Comparison of ENCODE assay signal across 9 cellular contexts in the genomic region with DNA sequence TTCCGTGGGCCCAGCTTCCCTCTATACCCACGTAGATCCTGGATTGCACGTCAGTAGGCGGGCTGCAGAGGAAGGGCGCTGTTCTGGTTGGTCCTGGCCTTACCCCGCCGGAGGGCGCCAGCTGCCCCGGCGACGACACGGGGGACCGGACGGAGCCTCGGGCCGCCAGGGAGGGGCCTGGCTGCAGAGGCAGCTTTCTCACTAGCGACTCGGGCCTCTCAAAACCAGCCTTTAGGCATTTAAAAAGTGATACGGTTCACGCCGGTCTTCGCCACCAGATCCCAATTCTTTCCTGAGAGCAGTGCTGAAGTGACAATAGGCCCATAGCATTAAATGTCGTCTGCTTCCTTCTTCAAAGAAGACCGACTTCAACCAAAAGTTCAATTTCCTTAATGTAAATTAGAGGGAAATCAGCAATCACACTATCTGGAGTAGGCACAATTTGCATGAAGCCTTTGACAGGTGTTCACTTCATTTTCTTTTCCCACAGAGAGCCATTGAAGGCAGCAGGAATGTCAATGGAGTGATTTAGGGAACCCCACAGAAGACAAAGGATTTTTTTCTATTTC. TPM values are rescaled to one million over a fixed set of nuclear protein-coding genes. Genes with fewer than 3 reads are reported as not detected.
DNase-seq lines count a peak whose midpoint lies in the region; ATAC-seq, FAIRE-seq and TF ChIP-seq lines count a peak whose summit lies in the region.
"Had no signal": no experiment of that assay in that cellular context is flagged by ENCODE, and none has a peak within 500 bp of the region (broad histone marks: within the 10 kb centered on the region; RNA-seq: fewer than 3 reads in every experiment).

No MANE protein-coding gene starts in this region.

- TF ChIP-seq CTCF in bronchial epithelial cell (IDR thresholded peaks at IDR 0.05; ENCODE audit: insufficient read depth, low read length, severe bottlenecking) (peak; percentile 13), kidney epithelial cell (IDR thresholded peaks at IDR 0.05; ENCODE audit: insufficient read depth, low read length, poor library complexity, severe bottlenecking) (peak; percentile 30)

- H3K4me3 Mint-ChIP-seq in T-helper 2 cell treated with Interferon-gamma antibody and Interleukin-4, amounts not matched to agents 5 μg/mL and 100 μg/mL, for 36 hours = peak overlapping the region; percentile 26

- H3K27me3 ChIP-seq in bronchial epithelial cell (ENCODE audit: control insufficient read depth, insufficient read depth, low read length) (no peaks in the 10 kb centered on the region), kidney epithelial cell (ENCODE audit: control insufficient read depth, insufficient read depth, low read length) (no peaks in the 10 kb centered on the region)

- H3K36me3 ChIP-seq in bronchial epithelial cell (ENCODE audit: control insufficient read depth, insufficient read depth, low read length) (no peaks in the 10 kb centered on the region), kidney epithelial cell (ENCODE audit: control insufficient read depth, insufficient read depth, low read length) (no peaks in the 10 kb centered on the region)

- H3K9me3 Mint-ChIP-seq in T-helper 2 cell treated with Interferon-gamma antibody and Interleukin-4, amounts not matched to agents 5 μg/mL and 100 μg/mL, for 36 hours = no peaks in the 10 kb centered on the region

- FAIRE-seq in bronchial epithelial cell (lab: Jason Lieb, UNC) = no peak
- FAIRE-seq: endometrium had no signal

- ATAC-seq in HG03097 (IDR thresholded peaks at IDR 0.05; ENCODE audit: low FRiP score, unreplicated experiment) = peak; percentile 93

- no peak overlapping the region for H3K4me3 ChIP-seq in bronchial epithelial cell (ENCODE audit: low read depth, low read length)
- no peak overlapping the region for H3K4me3 ChIP-seq in kidney epithelial cell (ENCODE audit: low read depth, low read length)

- peak; percentile 27 for DNase-seq in activated T-cell treated with anti-CD3 and anti-CD28 coated beads for 1 hour (ENCODE audit: low read depth)
- DNase-seq in activated T-cell treated with anti-CD3 and anti-CD28 coated beads for 4 hours = no peak
- peak; percentile 44 for DNase-seq in T-helper 2 cell treated with Interferon-gamma antibody and Interleukin-4, amounts not matched to agents 5 μg/mL and 100 μg/mL, for 36 hours (ENCODE audit: low spot score)
- DNase-seq in bronchial epithelial cell (ENCODE audit: low read depth) = no peak
- no peak for DNase-seq in kidney epithelial cell (ENCODE audit: low read depth)
- DNase-seq in stimulated activated CD4-positive, alpha-beta T cell treated with anti-CD3 and anti-CD28 coated beads, Interleukin-4, amount 100 ng/mL, for 4 hours = peak; percentile 15 to 36
- DNase-seq in RKO (ENCODE audit: low spot score) = no peak

- no peaks in the 10 kb centered on the region for H3K36me3 Mint-ChIP-seq in T-helper 2 cell treated with Interferon-gamma antibody and Interleukin-4, amounts not matched to agents 5 μg/mL and 100 μg/mL, for 36 hours (ENCODE audit: low read depth)

- H3K4me1 Mint-ChIP-seq in T-helper 2 cell treated with Interferon-gamma antibody and Interleukin-4, amounts not matched to agents 5 μg/mL and 100 μg/mL, for 36 hours (ENCODE audit: low read depth) = peaks cover 8% of the 10 kb centered on the region

- no peaks in the 10 kb centered on the region for H3K27me3 Mint-ChIP-seq in T-helper 2 cell treated with Interferon-gamma antibody and Interleukin-4, amounts not matched to agents 5 μg/mL and 100 μg/mL, for 36 hours (ENCODE audit: low read depth)

- H3K27ac Mint-ChIP-seq in T-helper 2 cell treated with Interferon-gamma antibody and Interleukin-4, amounts not matched to agents 5 μg/mL and 100 μg/mL, for 36 hours = no peak overlapping the region

RNA-seq across cellular contexts. Expression of gene UBE2D2, which starts 17.6 kb away (rescaled TPM):
- total RNA-seq in bronchial epithelial cell = 48.0 and 52.1 TPM in 2 replicates
- 120 and 127 TPM in 2 replicates for total RNA-seq in kidney epithelial cell

Comparison
In these comparisons a context has a peak if more than half of its experiments do, and no peak if none do; other contexts are left out.
1. DNase-seq: peak in activated T-cell treated with anti-CD3 and anti-CD28 coated beads for 1 hour (single experiment), T-helper 2 cell treated with Interferon-gamma antibody and Interleukin-4, amounts not matched to agents 5 μg/mL and 100 μg/mL, for 36 hours (single experiment) and stimulated activated CD4-positive, alpha-beta T cell treated with anti-CD3 and anti-CD28 coated beads, Interleukin-4, amount 100 ng/mL, for 4 hours (2 of 2); none in activated T-cell treated with anti-CD3 and anti-CD28 coated beads for 4 hours (single experiment), bronchial epithelial cell (single experiment), kidney epithelial cell (single experiment) and RKO (single experiment).